ENCODE assay signal across 1 cellular context in the genomic region with DNA sequence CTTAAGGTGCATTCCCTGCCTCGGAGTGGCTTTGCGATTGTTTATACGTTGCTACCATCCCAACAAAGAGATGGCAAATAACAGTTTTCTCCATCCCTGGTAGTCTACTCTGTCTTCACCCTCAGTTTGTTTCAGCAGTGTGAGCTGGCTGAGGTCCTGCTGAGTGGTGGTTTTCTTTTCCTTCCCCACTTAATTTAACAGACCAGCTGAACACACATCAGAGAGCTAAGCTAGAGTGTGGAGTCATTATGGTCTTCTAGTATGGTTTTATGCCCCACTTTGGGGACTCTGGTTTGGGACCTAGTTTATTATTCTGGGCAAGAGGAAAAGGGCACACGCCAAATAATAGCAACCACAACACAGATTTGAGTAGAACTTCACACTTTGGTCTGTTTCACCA.
TF ChIP-seq lines count a peak whose summit lies in the region.

No MANE protein-coding gene starts in this region.

TF ChIP-seq in HCT116, 20 proteins besides CTCF, POLR2A, EP300 and RAD21 (continued from another document):
- TF ChIP-seq, protein P1, sequence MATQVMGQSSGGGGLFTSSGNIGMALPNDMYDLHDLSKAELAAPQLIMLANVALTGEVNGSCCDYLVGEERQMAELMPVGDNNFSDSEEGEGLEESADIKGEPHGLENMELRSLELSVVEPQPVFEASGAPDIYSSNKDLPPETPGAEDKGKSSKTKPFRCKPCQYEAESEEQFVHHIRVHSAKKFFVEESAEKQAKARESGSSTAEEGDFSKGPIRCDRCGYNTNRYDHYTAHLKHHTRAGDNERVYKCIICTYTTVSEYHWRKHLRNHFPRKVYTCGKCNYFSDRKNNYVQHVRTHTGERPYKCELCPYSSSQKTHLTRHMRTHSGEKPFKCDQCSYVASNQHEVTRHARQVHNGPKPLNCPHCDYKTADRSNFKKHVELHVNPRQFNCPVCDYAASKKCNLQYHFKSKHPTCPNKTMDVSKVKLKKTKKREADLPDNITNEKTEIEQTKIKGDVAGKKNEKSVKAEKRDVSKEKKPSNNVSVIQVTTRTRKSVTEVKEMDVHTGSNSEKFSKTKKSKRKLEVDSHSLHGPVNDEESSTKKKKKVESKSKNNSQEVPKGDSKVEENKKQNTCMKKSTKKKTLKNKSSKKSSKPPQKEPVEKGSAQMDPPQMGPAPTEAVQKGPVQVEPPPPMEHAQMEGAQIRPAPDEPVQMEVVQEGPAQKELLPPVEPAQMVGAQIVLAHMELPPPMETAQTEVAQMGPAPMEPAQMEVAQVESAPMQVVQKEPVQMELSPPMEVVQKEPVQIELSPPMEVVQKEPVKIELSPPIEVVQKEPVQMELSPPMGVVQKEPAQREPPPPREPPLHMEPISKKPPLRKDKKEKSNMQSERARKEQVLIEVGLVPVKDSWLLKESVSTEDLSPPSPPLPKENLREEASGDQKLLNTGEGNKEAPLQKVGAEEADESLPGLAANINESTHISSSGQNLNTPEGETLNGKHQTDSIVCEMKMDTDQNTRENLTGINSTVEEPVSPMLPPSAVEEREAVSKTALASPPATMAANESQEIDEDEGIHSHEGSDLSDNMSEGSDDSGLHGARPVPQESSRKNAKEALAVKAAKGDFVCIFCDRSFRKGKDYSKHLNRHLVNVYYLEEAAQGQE (IDR thresholded peaks at IDR 0.05; ENCODE audit: low read depth), result no peak
- TF ChIP-seq JUND (IDR thresholded peaks at IDR 0.05), result no peak
- TF ChIP-seq EGR1 (IDR thresholded peaks at IDR 0.05; ENCODE audit: low read depth), result no peak
- TF ChIP-seq ZNF274 (IDR thresholded peaks at IDR 0.05; ENCODE audit: low read depth, low read length), result no peak
